In the genomic region with DNA sequence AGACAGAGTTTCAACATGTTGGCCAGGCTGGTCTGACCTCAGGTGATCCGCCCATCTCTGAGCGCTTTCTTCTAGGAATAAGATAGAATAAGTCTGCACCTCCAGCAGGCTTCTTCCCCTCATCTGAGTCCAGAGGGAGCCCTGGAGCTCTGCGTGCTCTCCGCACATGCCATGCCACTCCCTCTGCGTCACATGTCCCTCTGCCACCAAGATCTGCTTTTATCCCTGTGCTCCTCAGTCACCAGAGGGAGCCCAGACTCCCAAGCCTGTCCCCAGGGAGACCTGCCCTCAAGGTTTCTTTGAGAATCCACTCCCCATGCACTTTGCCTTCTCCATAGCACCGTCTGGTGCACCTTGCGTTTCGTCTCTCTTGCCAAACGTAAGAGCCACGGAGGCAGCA, we compare ENCODE assay signal across 13 cellular contexts.
DNase-seq lines count a peak whose midpoint lies in the region; ATAC-seq and TF ChIP-seq lines count a peak whose summit lies in the region.
"Had no signal": no experiment of that assay in that cellular context is flagged by ENCODE, and none has a peak within 500 bp of the region (broad histone marks: within the 10 kb centered on the region; RNA-seq: fewer than 3 reads in every experiment).

No MANE protein-coding gene starts in this region.

- ATAC-seq in GM23338 (peak; percentile 87), mucosa of descending colon (peak; percentile 93), GM19328 (IDR thresholded peaks at IDR 0.05; ENCODE audit: unreplicated experiment) (no peak)

- H3K9ac ChIP-seq in colonic mucosa (ENCODE audit: low read depth in 2 of 2, low read length in 2 of 2) = no peak overlapping the region

- H3K27me3 ChIP-seq in GM23338 (ENCODE audit: insufficient read depth) (no peaks in the 10 kb centered on the region), colonic mucosa (no peaks in the 10 kb centered on the region)
- H3K27me3 ChIP-seq: breast epithelium, testis had no signal

- intact Hi-C loops in colonic mucosa (cut with DNase I) = no loop called here
- intact Hi-C loops in mucosa of descending colon (cut with DNase I, micrococcal nuclease) = no loop called here

- TF ChIP-seq CTCF in GM23338 (conservative IDR thresholded peaks at IDR 0.05; ENCODE audit: low read depth in 2 of 2) (peak; percentile 37 to 59), colonic mucosa (IDR thresholded peaks at IDR 0.05) (no peak), mucosa of descending colon (IDR thresholded peaks at IDR 0.05) (no peak)

- H3K36me3 Mint-ChIP-seq in GM23338 (ENCODE audit: low read depth) = no peaks in the 10 kb centered on the region

- H3K4me3 ChIP-seq in GM23338 (no peak overlapping the region), colonic mucosa (no peak overlapping the region), mucosa of descending colon (no peak overlapping the region)
- H3K4me3 ChIP-seq: breast epithelium, testis had no signal

- DNase-seq in GM23338 (ENCODE audit: low spot score) = peak; percentile 72
- peak; percentile 64 for DNase-seq in NCI-H1436 (lab: John Stamatoyannopoulos, UW)
- DNase-seq in colonic mucosa = peak; percentile 49
- peak in 2 of 3 donors; percentile 52 to 60 for DNase-seq in mucosa of descending colon
- DNase-seq in NOMO-1 treated with DMSO at 0.1 percent for 48 hours (lab: John Stamatoyannopoulos, UW; ENCODE audit: unreplicated experiment) = no peak
- DNase-seq in T1000 (lab: John Stamatoyannopoulos, UW) = no peak
- DNase-seq in inferior parietal cortex (ENCODE audit: extremely low spot score) = no peak
- DNase-seq: activated CD4-positive, alpha-beta T cell treated with anti-CD3 and anti-CD28 coated beads, Interleukin-2, amount 10 ng/mL, durations not matched to agents 24 days and 14 days; activated effector memory CD4-positive, alpha-beta T cell treated with Interleukin-2 at 50 U/mL for 16 hours; SHP77 treated with DMSO at 0.1 percent for 48 hours; testis had no signal

- H3K4me1 Mint-ChIP-seq in GM23338 = peaks cover 17% of the 10 kb centered on the region
- H3K4me1 Mint-ChIP-seq: activated CD4-positive, alpha-beta T cell treated with anti-CD3 and anti-CD28 coated beads, Interleukin-2, amount 10 ng/mL, durations not matched to agents 24 days and 14 days had no signal

- no peaks in the 10 kb centered on the region for H3K9me3 ChIP-seq in colonic mucosa
- no peaks in the 10 kb centered on the region for H3K9me3 ChIP-seq in mucosa of descending colon
- H3K9me3 ChIP-seq: testis had no signal

- no peaks in the 10 kb centered on the region for H3K79me2 ChIP-seq in GM23338 (replicated peaks; ENCODE audit: insufficient read depth)

- no peaks in the 10 kb centered on the region for H3K9me2 ChIP-seq in GM23338 (ENCODE audit: insufficient read depth)

- no peak overlapping the region for H3K27ac Mint-ChIP-seq in GM23338
- H3K27ac Mint-ChIP-seq: activated CD4-positive, alpha-beta T cell treated with anti-CD3 and anti-CD28 coated beads, Interleukin-2, amount 10 ng/mL, durations not matched to agents 24 days and 14 days had no signal

- no peaks in the 10 kb centered on the region for H4K20me1 ChIP-seq in GM23338 (replicated peaks; ENCODE audit: insufficient read depth)

- peaks cover 2% of the 10 kb centered on the region; the same call in 1 of the 3 replicates for H3K9me3 Mint-ChIP-seq in GM23338
- H3K9me3 Mint-ChIP-seq: activated CD4-positive, alpha-beta T cell treated with anti-CD3 and anti-CD28 coated beads, Interleukin-2, amount 10 ng/mL, durations not matched to agents 24 days and 14 days had no signal

- H3K36me3 ChIP-seq in GM23338 (ENCODE audit: insufficient read depth) (no peaks in the 10 kb centered on the region), colonic mucosa (no peaks in the 10 kb centered on the region), mucosa of descending colon (ENCODE audit: low read depth) (no peaks in the 10 kb centered on the region)
- H3K36me3 ChIP-seq: breast epithelium had no signal

- H3F3A ChIP-seq in GM23338 (replicated peaks; ENCODE audit: low read depth) = no peaks in the 10 kb centered on the region

- H3K27me3 Mint-ChIP-seq in GM23338 (ENCODE audit: insufficient read depth, low read depth, poor library complexity) = peaks cover 5% of the 10 kb centered on the region

- H2AFZ ChIP-seq in GM23338 = no peak overlapping the region

- peaks cover 21% of the 10 kb centered on the region for H3K4me1 ChIP-seq in GM23338 (ENCODE audit: insufficient read depth)
- no peaks in the 10 kb centered on the region for H3K4me1 ChIP-seq in colonic mucosa
- H3K4me1 ChIP-seq in mucosa of descending colon (ENCODE audit: low read depth) = no peaks in the 10 kb centered on the region
- H3K4me1 ChIP-seq: breast epithelium, testis had no signal

- no peak overlapping the region for H3K4me2 ChIP-seq in GM23338

- no peak overlapping the region for H3K4me3 Mint-ChIP-seq in GM23338
- H3K4me3 Mint-ChIP-seq: activated CD4-positive, alpha-beta T cell treated with anti-CD3 and anti-CD28 coated beads, Interleukin-2, amount 10 ng/mL, durations not matched to agents 24 days and 14 days had no signal

- H3K27ac ChIP-seq in GM23338 (ENCODE audit: low read depth) (no peak overlapping the region), colonic mucosa (no peak overlapping the region)
- H3K27ac ChIP-seq: breast epithelium, testis had no signal

TF ChIP-seq in GM23338, 12 proteins besides CTCF, POLR2A, EP300 and RAD21:
- TF ChIP-seq ZNF331 (CRISPR knock-in tag; IDR thresholded peaks at IDR 0.05; ENCODE audit: low read depth) (no peak), EZH2 (IDR thresholded peaks at IDR 0.05; ENCODE audit: low read depth, unreplicated experiment) (no peak), EZH2phosphoT487 (IDR thresholded peaks at IDR 0.05; ENCODE audit: unreplicated experiment) (no peak)
- TF ChIP-seq, protein P1, sequence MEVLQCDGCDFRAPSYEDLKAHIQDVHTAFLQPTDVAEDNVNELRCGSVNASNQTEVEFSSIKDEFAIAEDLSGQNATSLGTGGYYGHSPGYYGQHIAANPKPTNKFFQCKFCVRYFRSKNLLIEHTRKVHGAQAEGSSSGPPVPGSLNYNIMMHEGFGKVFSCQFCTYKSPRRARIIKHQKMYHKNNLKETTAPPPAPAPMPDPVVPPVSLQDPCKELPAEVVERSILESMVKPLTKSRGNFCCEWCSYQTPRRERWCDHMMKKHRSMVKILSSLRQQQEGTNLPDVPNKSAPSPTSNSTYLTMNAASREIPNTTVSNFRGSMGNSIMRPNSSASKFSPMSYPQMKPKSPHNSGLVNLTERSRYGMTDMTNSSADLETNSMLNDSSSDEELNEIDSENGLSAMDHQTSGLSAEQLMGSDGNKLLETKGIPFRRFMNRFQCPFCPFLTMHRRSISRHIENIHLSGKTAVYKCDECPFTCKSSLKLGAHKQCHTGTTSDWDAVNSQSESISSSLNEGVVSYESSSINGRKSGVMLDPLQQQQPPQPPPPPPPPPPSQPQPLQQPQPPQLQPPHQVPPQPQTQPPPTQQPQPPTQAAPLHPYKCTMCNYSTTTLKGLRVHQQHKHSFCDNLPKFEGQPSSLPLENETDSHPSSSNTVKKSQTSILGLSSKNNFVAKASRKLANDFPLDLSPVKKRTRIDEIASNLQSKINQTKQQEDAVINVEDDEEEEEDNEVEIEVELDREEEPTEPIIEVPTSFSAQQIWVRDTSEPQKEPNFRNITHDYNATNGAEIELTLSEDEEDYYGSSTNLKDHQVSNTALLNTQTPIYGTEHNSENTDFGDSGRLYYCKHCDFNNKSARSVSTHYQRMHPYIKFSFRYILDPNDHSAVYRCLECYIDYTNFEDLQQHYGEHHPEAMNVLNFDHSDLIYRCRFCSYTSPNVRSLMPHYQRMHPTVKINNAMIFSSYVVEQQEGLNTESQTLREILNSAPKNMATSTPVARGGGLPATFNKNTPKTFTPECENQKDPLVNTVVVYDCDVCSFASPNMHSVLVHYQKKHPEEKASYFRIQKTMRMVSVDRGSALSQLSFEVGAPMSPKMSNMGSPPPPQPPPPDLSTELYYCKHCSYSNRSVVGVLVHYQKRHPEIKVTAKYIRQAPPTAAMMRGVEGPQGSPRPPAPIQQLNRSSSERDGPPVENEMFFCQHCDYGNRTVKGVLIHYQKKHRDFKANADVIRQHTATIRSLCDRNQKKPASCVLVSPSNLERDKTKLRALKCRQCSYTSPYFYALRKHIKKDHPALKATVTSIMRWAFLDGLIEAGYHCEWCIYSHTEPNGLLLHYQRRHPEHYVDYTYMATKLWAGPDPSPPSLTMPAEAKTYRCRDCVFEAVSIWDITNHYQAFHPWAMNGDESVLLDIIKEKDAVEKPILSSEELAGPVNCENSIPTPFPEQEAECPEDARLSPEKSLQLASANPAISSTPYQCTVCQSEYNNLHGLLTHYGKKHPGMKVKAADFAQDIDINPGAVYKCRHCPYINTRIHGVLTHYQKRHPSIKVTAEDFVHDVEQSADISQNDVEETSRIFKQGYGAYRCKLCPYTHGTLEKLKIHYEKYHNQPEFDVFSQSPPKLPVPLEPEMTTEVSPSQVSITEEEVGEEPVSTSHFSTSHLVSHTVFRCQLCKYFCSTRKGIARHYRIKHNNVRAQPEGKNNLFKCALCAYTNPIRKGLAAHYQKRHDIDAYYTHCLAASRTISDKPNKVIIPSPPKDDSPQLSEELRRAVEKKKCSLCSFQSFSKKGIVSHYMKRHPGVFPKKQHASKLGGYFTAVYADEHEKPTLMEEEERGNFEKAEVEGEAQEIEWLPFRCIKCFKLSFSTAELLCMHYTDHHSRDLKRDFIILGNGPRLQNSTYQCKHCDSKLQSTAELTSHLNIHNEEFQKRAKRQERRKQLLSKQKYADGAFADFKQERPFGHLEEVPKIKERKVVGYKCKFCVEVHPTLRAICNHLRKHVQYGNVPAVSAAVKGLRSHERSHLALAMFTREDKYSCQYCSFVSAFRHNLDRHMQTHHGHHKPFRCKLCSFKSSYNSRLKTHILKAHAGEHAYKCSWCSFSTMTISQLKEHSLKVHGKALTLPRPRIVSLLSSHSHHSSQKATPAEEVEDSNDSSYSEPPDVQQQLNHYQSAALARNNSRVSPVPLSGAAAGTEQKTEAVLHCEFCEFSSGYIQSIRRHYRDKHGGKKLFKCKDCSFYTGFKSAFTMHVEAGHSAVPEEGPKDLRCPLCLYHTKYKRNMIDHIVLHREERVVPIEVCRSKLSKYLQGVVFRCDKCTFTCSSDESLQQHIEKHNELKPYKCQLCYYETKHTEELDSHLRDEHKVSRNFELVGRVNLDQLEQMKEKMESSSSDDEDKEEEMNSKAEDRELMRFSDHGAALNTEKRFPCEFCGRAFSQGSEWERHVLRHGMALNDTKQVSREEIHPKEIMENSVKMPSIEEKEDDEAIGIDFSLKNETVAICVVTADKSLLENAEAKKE (CRISPR knock-in tag; IDR thresholded peaks at IDR 0.05) = no peak
- TF ChIP-seq, protein P2, sequence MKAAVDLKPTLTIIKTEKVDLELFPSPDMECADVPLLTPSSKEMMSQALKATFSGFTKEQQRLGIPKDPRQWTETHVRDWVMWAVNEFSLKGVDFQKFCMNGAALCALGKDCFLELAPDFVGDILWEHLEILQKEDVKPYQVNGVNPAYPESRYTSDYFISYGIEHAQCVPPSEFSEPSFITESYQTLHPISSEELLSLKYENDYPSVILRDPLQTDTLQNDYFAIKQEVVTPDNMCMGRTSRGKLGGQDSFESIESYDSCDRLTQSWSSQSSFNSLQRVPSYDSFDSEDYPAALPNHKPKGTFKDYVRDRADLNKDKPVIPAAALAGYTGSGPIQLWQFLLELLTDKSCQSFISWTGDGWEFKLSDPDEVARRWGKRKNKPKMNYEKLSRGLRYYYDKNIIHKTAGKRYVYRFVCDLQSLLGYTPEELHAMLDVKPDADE (IDR thresholded peaks at IDR 0.05) = no peak

Comparison
In these comparisons a context has a peak if more than half of its experiments do, and no peak if none do; other contexts are left out.
1. DNase-seq: peak in GM23338 (single experiment), NCI-H1436 (single experiment), colonic mucosa (single experiment) and mucosa of descending colon (2 of 3); none in NOMO-1 treated with DMSO at 0.1 percent for 48 hours (single experiment), T1000 (single experiment) and inferior parietal cortex (single experiment).
2. CTCF ChIP-seq: peak in GM23338 (2 of 2); none in colonic mucosa (single experiment) and mucosa of descending colon (single experiment).